ENCODE assay signal across 16 cellular contexts in genomic region chr13:110379905-110380341, GRCh38.
A peak's percentile ranks its signal among the peaks of the same experiment; 100 is the strongest.
DNase-seq lines count a peak whose midpoint lies in the region; ATAC-seq, FAIRE-seq and TF ChIP-seq lines count a peak whose summit lies in the region.
"Had no signal": no experiment of that assay in that cellular context is flagged by ENCODE, and none has a peak within 500 bp of the region (broad histone marks: within the 10 kb centered on the region; RNA-seq: fewer than 3 reads in every experiment).

No MANE protein-coding gene starts in this region.

- H3K79me2 ChIP-seq in keratinocyte (ENCODE audit: control insufficient read depth, insufficient read depth, low read length): peaks cover 16% of the 10 kb centered on the region

- no peak for FAIRE-seq in keratinocyte (lab: Jason Lieb, UNC)
- FAIRE-seq: GM18507 had no signal

- H3K4me2 ChIP-seq in keratinocyte (ENCODE audit: control insufficient read depth, extremely low read depth, insufficient read depth, low read depth, low read length): no peak overlapping the region

- no peaks in the 10 kb centered on the region for H3K9me3 ChIP-seq in left ventricle myocardium inferior (replicated peaks)
- no peaks in the 10 kb centered on the region for H3K9me3 ChIP-seq in keratinocyte (ENCODE audit: control insufficient read depth, low read depth, low read length)
- no peaks in the 10 kb centered on the region for H3K9me3 ChIP-seq in uterus

- H3K4me3 ChIP-seq in left ventricle myocardium inferior: no peak overlapping the region
- H3K4me3 ChIP-seq in keratinocyte (ENCODE audit: control insufficient read depth in 2 of 3, extremely low read depth in 1 of 3, insufficient read depth in 2 of 3, low read depth in 1 of 3, low read length in 3 of 3): no peak overlapping the region
- H3K4me3 ChIP-seq in uterus: no peak overlapping the region

- TF ChIP-seq POLR2A in uterus (IDR thresholded peaks at IDR 0.05): no peak

- H3K27ac ChIP-seq in left ventricle myocardium inferior (replicated peaks) (peak overlapping the region; percentile 1), keratinocyte (ENCODE audit: control insufficient read depth, insufficient read depth, low read length) (peak overlapping the region; percentile 47), uterus (peak overlapping the region; percentile 41 to 97)

- dilution Hi-C loops in keratinocyte (cut with MboI; ENCODE audit: extremely low pct_ligation_motif_present, low sequenced_read_pairs): no loop called here

- peaks cover 85% of the 10 kb centered on the region for H3K4me1 Mint-ChIP-seq in chondrocyte (ENCODE audit: low read depth)
- H3K4me1 Mint-ChIP-seq: activated T-helper 17 cell treated with anti-CD3 and anti-CD28 coated beads, Interleukin-2, amount 50 U/mL, for 72 hours had no signal

- H3K9me1 ChIP-seq in keratinocyte (ENCODE audit: control insufficient read depth, extremely low read depth, insufficient read depth, low read length): peaks cover 5% of the 10 kb centered on the region

- no peaks in the 10 kb centered on the region for H3K27me3 Mint-ChIP-seq in chondrocyte (ENCODE audit: low read depth)

- no peaks in the 10 kb centered on the region for H3K27me3 ChIP-seq in left ventricle myocardium inferior (ENCODE audit: low read depth)
- H3K27me3 ChIP-seq in keratinocyte (ENCODE audit: control insufficient read depth, extremely low read depth, insufficient read depth, low read length): no peaks in the 10 kb centered on the region
- no peaks in the 10 kb centered on the region for H3K27me3 ChIP-seq in uterus

- no peaks in the 10 kb centered on the region for H3K9me3 Mint-ChIP-seq in chondrocyte (ENCODE audit: low read depth)

- no peaks in the 10 kb centered on the region for H4K20me1 ChIP-seq in keratinocyte (ENCODE audit: control insufficient read depth, extremely low read depth, insufficient read depth, low read length)

- ATAC-seq in left ventricle myocardium superior (no peak), HG02642 (IDR thresholded peaks at IDR 0.05; ENCODE audit: poor library complexity, unreplicated experiment) (no peak)
- ATAC-seq: activated CD4-positive, alpha-beta T cell treated with anti-CD3 and anti-CD28 coated beads for 36 hours; activated T-helper 17 cell treated with anti-CD3 and anti-CD28 coated beads, Interleukin-2, amount 50 U/mL, for 72 hours had no signal

- no peak overlapping the region for H3K9ac ChIP-seq in keratinocyte (ENCODE audit: control insufficient read depth, extremely low read depth, insufficient read depth, low read length)

- H3K36me3 ChIP-seq in left ventricle myocardium inferior (no peaks in the 10 kb centered on the region), keratinocyte (ENCODE audit: control insufficient read depth in 2 of 2, extremely low read depth in 1 of 2, insufficient read depth in 2 of 2, low read length in 2 of 2) (peaks cover 0 to 4% of the 10 kb centered on the region in 2 experiments), uterus (no peaks in the 10 kb centered on the region)

- H3K4me3 Mint-ChIP-seq in chondrocyte (ENCODE audit: unreplicated experiment): peak overlapping the region; percentile 15
- H3K4me3 Mint-ChIP-seq: activated CD4-positive, alpha-beta T cell treated with anti-CD3 and anti-CD28 coated beads for 36 hours; activated T-helper 17 cell treated with anti-CD3 and anti-CD28 coated beads, Interleukin-2, amount 50 U/mL, for 72 hours had no signal

- H3K27ac Mint-ChIP-seq in chondrocyte (ENCODE audit: unreplicated experiment): peak overlapping the region; percentile 91
- H3K27ac Mint-ChIP-seq: activated CD4-positive, alpha-beta T cell treated with anti-CD3 and anti-CD28 coated beads for 36 hours; activated T-helper 17 cell treated with anti-CD3 and anti-CD28 coated beads, Interleukin-2, amount 50 U/mL, for 72 hours had no signal

- peaks cover 30% of the 10 kb centered on the region for H3K36me3 Mint-ChIP-seq in chondrocyte (ENCODE audit: low read depth)

- intact Hi-C loops in left ventricle myocardium inferior (cut with micrococcal nuclease): no loop called here
- intact Hi-C loops in left ventricle myocardium superior (cut with micrococcal nuclease): no loop called here
- intact Hi-C loops in uterus (cut with DNase I; ENCODE audit: low total_unique reads): no loop called here

- no peak for TF ChIP-seq CTCF in left ventricle myocardium inferior (IDR thresholded peaks at IDR 0.05; ENCODE audit: borderline replicate concordance)
- peak; percentile 8 for TF ChIP-seq CTCF in chondrocyte (IDR thresholded peaks at IDR 0.05)
- TF ChIP-seq CTCF in keratinocyte (optimal IDR thresholded peaks at IDR 0.05 in 1 of 3, IDR thresholded peaks at IDR 0.05 in 1 of 3, conservative IDR thresholded peaks at IDR 0.05 in 1 of 3; ENCODE audit: extremely low read depth in 1 of 3, insufficient read depth in 2 of 3, low read length in 3 of 3): no peak
- no peak for TF ChIP-seq CTCF in uterus (IDR thresholded peaks at IDR 0.05)

- no peak overlapping the region for H2AFZ ChIP-seq in keratinocyte (ENCODE audit: control insufficient read depth, low read length)

- H3K4me1 ChIP-seq in left ventricle myocardium inferior (peaks cover 83% of the 10 kb centered on the region), keratinocyte (ENCODE audit: control insufficient read depth, extremely low read depth, insufficient read depth, low read length) (peaks cover 21% of the 10 kb centered on the region), uterus (peaks cover 12 to 17% of the 10 kb centered on the region in 2 donors)

- no peak for DNase-seq in left ventricle myocardium inferior
- no peak for DNase-seq in left ventricle myocardium superior
- no peak for DNase-seq in chondrocyte (ENCODE audit: low spot score)
- DNase-seq in keratinocyte (ENCODE audit: low read depth, low spot score): no peak
- peak in 1 of 2 donors; percentile 11 for DNase-seq in uterus
- no peak for DNase-seq in GM19238 (ENCODE audit: insufficient read length, low spot score)
- no peak for DNase-seq in stimulated activated CD4-positive, alpha-beta T cell treated with anti-CD3 and anti-CD28 coated beads, Interleukin-4, amount 100 ng/mL, for 4 hours
- DNase-seq: ACHN; activated CD4-positive, alpha-beta T cell treated with anti-CD3 and anti-CD28 coated beads for 36 hours; cerebellar nuclear complex; head of caudate nucleus; NCI-H510A; stimulated activated naive CD4-positive, alpha-beta T cell had no signal

Comparison
In these comparisons a context has a peak if more than half of its experiments do, and no peak if none do; other contexts are left out.
1. H3K27ac ChIP-seq: peak in every context shown above with its lines; median percentile 69 in uterus; 47 in keratinocyte; 1 in left ventricle myocardium inferior.